8 cellular contexts compared by ENCODE assay signal in the genomic region with DNA sequence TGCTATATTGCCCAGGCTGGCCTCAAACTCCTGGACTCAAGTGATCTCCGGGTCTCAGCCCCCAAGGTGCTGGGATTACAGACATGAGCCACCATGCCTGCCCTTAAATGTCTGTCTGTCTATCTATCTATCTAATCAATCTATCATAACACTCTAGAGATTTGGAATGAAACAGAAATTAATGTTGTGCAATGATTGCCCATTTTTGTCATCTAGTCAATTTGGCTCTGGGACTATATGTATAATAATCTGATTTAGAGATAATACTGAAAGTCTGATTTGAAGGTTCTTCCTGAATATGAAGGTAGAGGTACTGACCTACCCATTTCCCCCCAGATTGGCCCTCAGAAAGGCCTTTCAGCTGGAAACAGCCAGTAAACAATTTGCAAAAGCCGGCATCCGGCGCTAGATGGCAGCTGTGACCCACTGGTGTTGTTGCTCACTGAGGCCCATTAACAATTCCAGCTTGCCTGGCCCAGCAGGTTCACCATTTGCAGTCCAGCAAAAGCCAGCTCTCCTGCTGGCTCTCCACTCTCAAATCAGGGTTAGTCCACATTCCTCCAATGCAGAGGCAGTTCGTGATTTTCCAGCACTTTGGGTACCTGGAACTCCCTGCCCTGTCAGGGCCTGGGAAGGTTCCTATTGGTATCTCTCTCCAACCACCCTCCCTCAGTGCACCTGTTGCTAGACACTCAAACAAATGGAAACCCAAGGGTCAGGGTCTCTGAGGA. TPM values are rescaled to one million over a fixed set of nuclear protein-coding genes. Genes with fewer than 3 reads are reported as not detected.
DNase-seq lines count a peak whose midpoint lies in the region; ATAC-seq and TF ChIP-seq lines count a peak whose summit lies in the region.

No MANE protein-coding gene starts in this region.

- H4K20me1 ChIP-seq in KMS-11 (ENCODE audit: insufficient read depth) = no peaks in the 10 kb centered on the region

- no peaks in the 10 kb centered on the region for H3K36me3 ChIP-seq in KMS-11 (ENCODE audit: insufficient read depth)

- intact Hi-C loops in head of caudate nucleus (cut with DNase I) = loop anchor here (5.0 kb wide), 1 partner anchor 53 kb away; no protein-coding TSS in a partner anchor

- no peaks in the 10 kb centered on the region for H3K27me3 ChIP-seq in KMS-11 (ENCODE audit: insufficient read depth, low read depth)

- DNase-seq in NCI-H2171 treated with DMSO at 0.1 percent for 48 hours (lab: John Stamatoyannopoulos, UW) (peak; percentile 21), NCI-H2171 (lab: John Stamatoyannopoulos, UW) (no peak), SK-MEL-5 (ENCODE audit: low read depth, low spot score) (peak; percentile 77), head of caudate nucleus (peak; percentile 74 to 95 (median 89)), pons (ENCODE audit: low spot score) (peak; percentile 90), ureter (ENCODE audit: low spot score) (peak; percentile 85)
- DNase-seq in activated naive CD4-positive, alpha-beta T cell treated with anti-CD3 and anti-CD28 coated beads, Interleukin-2, amount 50 U/mL, for 72 hours (ENCODE audit: low spot score in 2 of 2) = peak in 1 of 2 donors; percentile 54

- in situ Hi-C loops in SK-MEL-5 (cut with HindIII; ENCODE audit: low pct_unique_long_range_greater_than_20kb, low sequenced_read_pairs) = no loop called here

- no peaks in the 10 kb centered on the region for H3K79me2 ChIP-seq in KMS-11 (ENCODE audit: insufficient read depth, low read depth)

- H3K27ac Mint-ChIP-seq in activated naive CD4-positive, alpha-beta T cell treated with anti-CD3 and anti-CD28 coated beads, Interleukin-2, amount 50 U/mL, for 72 hours = no peak overlapping the region

- H3K36me3 Mint-ChIP-seq in activated naive CD4-positive, alpha-beta T cell treated with anti-CD3 and anti-CD28 coated beads, Interleukin-2, amount 50 U/mL, for 72 hours = no peaks in the 10 kb centered on the region

- no peaks in the 10 kb centered on the region for H3K9me3 Mint-ChIP-seq in activated naive CD4-positive, alpha-beta T cell treated with anti-CD3 and anti-CD28 coated beads, Interleukin-2, amount 50 U/mL, for 72 hours

- H3K4me1 ChIP-seq in KMS-11 (ENCODE audit: low read depth, poor library complexity, severe bottlenecking) = peaks cover 5% of the 10 kb centered on the region

- H3K9ac ChIP-seq in KMS-11 = no peak overlapping the region

- peak; percentile 76; the same call in 1 of the 2 replicates for TF ChIP-seq CTCF in KMS-11 (conservative IDR thresholded peaks at IDR 0.05; ENCODE audit: low read depth, low read length)

- H3K27ac ChIP-seq in KMS-11 = no peak overlapping the region

- no peak overlapping the region for H3K4me2 ChIP-seq in KMS-11

- no peak overlapping the region for H3K4me3 ChIP-seq in KMS-11 (IDR thresholded peaks at IDR 0.05; ENCODE audit: insufficient read depth, low read depth, low read length)

- no peak overlapping the region for H2AFZ ChIP-seq in KMS-11 (ENCODE audit: low read depth)

- ATAC-seq in activated naive CD4-positive, alpha-beta T cell treated with anti-CD3 and anti-CD28 coated beads, Interleukin-2, amount 50 U/mL, for 72 hours = peak; percentile 57 to 64

RNA-seq across cellular contexts. Expression of a gene that starts 22.9 kb away (rescaled TPM):
- total RNA-seq in SK-MEL-5 (2014; rRNA removed; shearing (Covaris generic)) = 6.3 and 6.8 TPM in 2 replicates
- 4.7 and 7.3 TPM in 2 replicates for polyA plus RNA-seq in SK-MEL-5 (2015; cell fraction: cytosol; rRNA removed)
- polyA plus RNA-seq in SK-MEL-5 (2015; cell fraction: nucleus; rRNA removed) = 3.2 and 8.4 TPM in 2 replicates
- total RNA-seq in activated naive CD4-positive, alpha-beta T cell treated with anti-CD3 and anti-CD28 coated beads, Interleukin-2, amount 50 U/mL, for 72 hours = 10 to 100 TPM; 15.8 to 15.9 TPM
- total RNA-seq in ureter = 9.4 TPM

RNA-seq across cellular contexts. Expression of a gene that starts 30.3 kb away (rescaled TPM):
- 10.1 and 10.8 TPM in 2 replicates for total RNA-seq in SK-MEL-5 (2014; rRNA removed; shearing (Covaris generic))
- polyA plus RNA-seq in SK-MEL-5 (2015; cell fraction: cytosol; rRNA removed) = 32.4 and 34.2 TPM in 2 replicates
- 41.8 and 44.7 TPM in 2 replicates for polyA plus RNA-seq in SK-MEL-5 (2015; cell fraction: nucleus; rRNA removed)
- total RNA-seq in activated naive CD4-positive, alpha-beta T cell treated with anti-CD3 and anti-CD28 coated beads, Interleukin-2, amount 50 U/mL, for 72 hours = 10 to 100 TPM in 1 of 2 donors, 1 to 10 TPM in 1; 4.6 to 11.1 TPM
- total RNA-seq in ureter = 34.2 TPM
